1 cellular context compared by ENCODE assay signal in genomic region chr12:53976172-53976822, GRCh38.
A peak's percentile ranks its signal among the peaks of the same experiment; 100 is the strongest.
TF ChIP-seq lines count a peak whose summit lies in the region.

No MANE protein-coding gene starts in this region.

TF ChIP-seq in HEK293, 187 proteins besides CTCF, POLR2A, EP300 and RAD21 (continued from another document):
- TF ChIP-seq PRDM10 (tag by site-specific recombination; IDR thresholded peaks at IDR 0.05): peak; percentile 92
- 0 out of 2 replicates have a peak, but pooled peaks have one; percentile 32 for TF ChIP-seq ZBTB6 (tag by site-specific recombination; IDR thresholded peaks at IDR 0.05)
- no peak for TF ChIP-seq ZNF571 (tag by site-specific recombination; IDR thresholded peaks at IDR 0.05)
- TF ChIP-seq ZNF624 (tag by site-specific recombination; IDR thresholded peaks at IDR 0.05): no peak
- TF ChIP-seq ZNF707 (tag by site-specific recombination; IDR thresholded peaks at IDR 0.05): no peak
- 0 out of 2 replicates have a peak, but pooled peaks have one; percentile 17 for TF ChIP-seq IKZF3 (tag by site-specific recombination; IDR thresholded peaks at IDR 0.05)
- TF ChIP-seq TCF7L2 (IDR thresholded peaks at IDR 0.05; ENCODE audit: borderline replicate concordance, low read depth, low read length): no peak
- no peak for TF ChIP-seq REPIN1 (tag by site-specific recombination; IDR thresholded peaks at IDR 0.05; ENCODE audit: low read depth)
